In the genomic region with DNA sequence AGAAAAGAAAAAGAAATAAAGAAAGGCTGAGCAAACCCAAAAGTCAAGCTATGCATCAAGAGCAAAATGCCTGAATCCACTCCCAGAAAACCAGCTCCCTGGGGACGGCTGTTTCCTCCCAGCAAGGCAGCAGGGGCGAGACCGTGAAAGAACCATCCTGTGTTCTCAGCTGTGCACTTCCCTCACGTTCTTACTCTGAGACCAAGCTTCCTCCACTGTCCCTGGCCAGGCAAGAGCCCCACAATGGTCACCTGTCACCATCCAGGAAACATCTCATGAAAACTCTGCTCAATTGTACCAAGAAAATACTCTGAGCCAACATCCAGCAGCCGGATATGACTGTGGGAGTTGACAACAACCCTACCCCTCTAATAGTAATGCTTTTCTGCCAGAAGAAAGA, we compare ENCODE assay signal across 13 cellular contexts. TPM values are rescaled to one million over a fixed set of nuclear protein-coding genes. Genes with fewer than 3 reads are reported as not detected.
DNase-seq lines count a peak whose midpoint lies in the region; ATAC-seq and TF ChIP-seq lines count a peak whose summit lies in the region.
"Had no signal": no experiment of that assay in that cellular context is flagged by ENCODE, and none has a peak within 500 bp of the region (broad histone marks: within the 10 kb centered on the region; RNA-seq: fewer than 3 reads in every experiment).

No MANE protein-coding gene starts in this region.

- H3K4me3 Mint-ChIP-seq in activated B cell treated with CpG ODN at 0.5 μM for 24 hours, result no peak overlapping the region
- no peak overlapping the region for H3K4me3 Mint-ChIP-seq in mesothelial cell of epicardium
- H3K4me3 Mint-ChIP-seq: CD4-positive, CD25-positive, alpha-beta regulatory T cell; naive thymus-derived CD4-positive, alpha-beta T cell; type B pancreatic cell had no signal

- CTCF ChIA-PET in activated B cell treated with CpG ODN at 0.5 μM for 24 hours (lab: Charles Lee), result no interaction called here

- ATAC-seq in GM21737 (IDR thresholded peaks at IDR 0.05; ENCODE audit: unreplicated experiment) (peak; percentile 67), activated B cell treated with CpG ODN at 0.5 μM for 24 hours (ENCODE audit: low read depth) (no peak), HG03378 (IDR thresholded peaks at IDR 0.05; ENCODE audit: unreplicated experiment) (no peak)
- ATAC-seq: naive thymus-derived CD4-positive, alpha-beta T cell had no signal

- POLR2A ChIA-PET in activated B cell treated with CpG ODN at 0.5 μM for 24 hours (lab: Charles Lee), result interaction anchor here (0.6 kb wide), 1 partner anchor 153 kb away, joined by 5 read pairs; no protein-coding TSS in a partner anchor

- DNase-seq in DMS53 (lab: John Stamatoyannopoulos, UW) (peak; percentile 70), activated B cell treated with CpG ODN at 0.5 μM for 24 hours (no peak), mesothelial cell of epicardium (ENCODE audit: low spot score in 2 of 2, unreplicated experiment in 2 of 2) (no peak), LoVo (ENCODE audit: low spot score) (no peak), GM13977 (ENCODE audit: low spot score) (no peak)
- DNase-seq in activated effector memory CD4-positive, alpha-beta T cell treated with Interleukin-2 at 50 U/mL for 16 hours, result no peak
- DNase-seq: MM.1S; naive thymus-derived CD4-positive, alpha-beta T cell; stimulated activated CD4-positive, alpha-beta T cell treated with anti-CD3 and anti-CD28 coated beads, Interleukin-1b, Interleukin-23, amount 100 ng/mL, for 48 hours had no signal

- H3K4me1 Mint-ChIP-seq in activated B cell treated with CpG ODN at 0.5 μM for 24 hours (peaks cover 26% of the 10 kb centered on the region), mesothelial cell of epicardium (peaks cover 35% of the 10 kb centered on the region)

- H3K27ac Mint-ChIP-seq in activated B cell treated with CpG ODN at 0.5 μM for 24 hours (peak overlapping the region; percentile 6), mesothelial cell of epicardium (peak overlapping the region; percentile 41)
- H3K27ac Mint-ChIP-seq: CD4-positive, CD25-positive, alpha-beta regulatory T cell; type B pancreatic cell had no signal

- H3K27me3 Mint-ChIP-seq in activated B cell treated with CpG ODN at 0.5 μM for 24 hours, result no peaks in the 10 kb centered on the region
- no peaks in the 10 kb centered on the region for H3K27me3 Mint-ChIP-seq in mesothelial cell of epicardium (ENCODE audit: low read depth)
- H3K27me3 Mint-ChIP-seq: naive thymus-derived CD4-positive, alpha-beta T cell; type B pancreatic cell had no signal

- in situ Hi-C loops in GM13977 (cut with MboI; ENCODE audit: low pct_unique_long_range_greater_than_20kb, low sequenced_read_pairs, unreplicated experiment), result no loop called here

- H3K9me3 Mint-ChIP-seq in activated B cell treated with CpG ODN at 0.5 μM for 24 hours, result no peaks in the 10 kb centered on the region
- H3K9me3 Mint-ChIP-seq in mesothelial cell of epicardium, result no peaks in the 10 kb centered on the region
- H3K9me3 Mint-ChIP-seq: CD4-positive, CD25-positive, alpha-beta regulatory T cell; naive thymus-derived CD4-positive, alpha-beta T cell; type B pancreatic cell had no signal

- no peaks in the 10 kb centered on the region for H3K36me3 Mint-ChIP-seq in activated B cell treated with CpG ODN at 0.5 μM for 24 hours (ENCODE audit: low read depth)
- no peaks in the 10 kb centered on the region for H3K36me3 Mint-ChIP-seq in mesothelial cell of epicardium
- H3K36me3 Mint-ChIP-seq: CD4-positive, CD25-positive, alpha-beta regulatory T cell; type B pancreatic cell had no signal

- intact Hi-C loops in activated B cell treated with CpG ODN at 0.5 μM for 24 hours (cut with micrococcal nuclease), result no loop called here

- TF ChIP-seq CTCF in activated B cell treated with CpG ODN at 0.5 μM for 24 hours (IDR thresholded peaks at IDR 0.05) (no peak), mesothelial cell of epicardium (IDR thresholded peaks at IDR 0.05; ENCODE audit: unreplicated experiment) (no peak), GM13977 (IDR thresholded peaks at IDR 0.05; ENCODE audit: extremely low read depth, insufficient read depth, missing control alignments) (no peak)

RNA-seq across cellular contexts. Expression of a gene that starts 22.9 kb away (rescaled TPM):
- total RNA-seq in activated B cell treated with CpG ODN at 0.5 μM for 24 hours (2.7 and 3.1 TPM in 2 replicates), mesothelial cell of epicardium (8.9 to 10.2 TPM (median 9.6 TPM) in 3 replicates)
- total RNA-seq: CD4-positive, CD25-positive, alpha-beta regulatory T cell had no signal
